8 cellular contexts compared by ENCODE assay signal in the genomic region with DNA sequence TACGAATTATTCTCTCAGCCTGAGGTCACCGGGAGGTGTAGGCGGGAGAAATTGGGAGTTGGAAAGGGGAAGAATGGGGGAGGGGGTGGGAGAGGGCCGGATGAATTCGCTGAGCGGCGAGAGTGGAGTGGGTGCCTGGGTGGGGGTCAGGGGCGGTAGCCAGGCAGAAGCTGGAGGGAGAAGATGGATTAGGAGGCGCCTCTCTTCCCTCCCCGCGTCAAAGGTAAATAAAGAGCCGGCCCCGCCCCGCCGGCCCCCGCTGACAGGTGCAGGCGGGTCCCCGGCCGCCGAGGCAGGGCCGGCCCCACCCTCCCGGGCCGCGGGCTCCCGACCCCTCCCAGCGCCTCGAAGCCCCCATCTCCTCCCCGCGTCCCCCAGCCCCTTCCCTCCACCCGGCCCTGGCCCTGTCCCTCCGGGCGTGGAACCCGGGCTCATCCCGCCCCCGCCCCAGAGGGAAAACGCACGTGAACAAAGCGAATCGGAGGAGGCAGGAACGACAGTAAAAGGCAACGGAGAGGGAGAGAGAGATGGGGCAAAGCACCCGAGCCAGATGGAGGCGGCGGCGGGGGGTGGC. TPM values are rescaled to one million over a fixed set of nuclear protein-coding genes. Genes with fewer than 3 reads are reported as not detected.
A peak's percentile ranks its signal among the peaks of the same experiment; 100 is the strongest.
DNase-seq lines count a peak whose midpoint lies in the region; ATAC-seq, FAIRE-seq and TF ChIP-seq lines count a peak whose summit lies in the region.

No MANE protein-coding gene starts in this region.

- H3K79me2 ChIP-seq in SK-N-SH (ENCODE audit: insufficient read depth), result no peaks in the 10 kb centered on the region

- peak; percentile 17 to 19 for ATAC-seq in left cardiac atrium
- no peak for ATAC-seq in GM18873 (IDR thresholded peaks at IDR 0.05; ENCODE audit: low FRiP score, unreplicated experiment)
- no peak for ATAC-seq in HG02571 (IDR thresholded peaks at IDR 0.05; ENCODE audit: unreplicated experiment)
- no peak for ATAC-seq in GM19467 (IDR thresholded peaks at IDR 0.05; ENCODE audit: unreplicated experiment)

- peak overlapping the region; percentile 94 for H3K4me2 ChIP-seq in SK-N-SH

- intact Hi-C loops in left cardiac atrium (cut with DNase I), result loop anchor here in 1 of 2 donors (5.0 kb wide), 1 partner anchor 49 kb away; no protein-coding TSS in a partner anchor

- no peaks in the 10 kb centered on the region for H3K4me1 ChIP-seq in HEK293 (ENCODE audit: control insufficient read depth, insufficient read depth, low read length)
- H3K4me1 ChIP-seq in SK-N-SH (ENCODE audit: control insufficient read depth in 1 of 2, insufficient read depth in 2 of 2, low read depth in 1 of 2, low read length in 1 of 2), result peaks cover 0 to 8% of the 10 kb centered on the region in 2 experiments; a peak in 1 of 4 replicates
- H3K4me1 ChIP-seq in small intestine (ENCODE audit: control insufficient read depth in 2 of 2, insufficient read depth in 1 of 2, low read depth in 1 of 2, low read length in 1 of 2), result peaks cover 2 to 5% of the 10 kb centered on the region in 2 donors

- H3K9me3 ChIP-seq in HEK293 (ENCODE audit: control insufficient read depth, insufficient read depth, low read depth, low read length) (no peaks in the 10 kb centered on the region), SK-N-SH (no peaks in the 10 kb centered on the region), small intestine (ENCODE audit: control insufficient read depth, low read depth) (no peaks in the 10 kb centered on the region)

- DNase-seq in SK-N-SH (no peak), left cardiac atrium (no peak), small intestine (no peak), OCI-M2 (lab: John Stamatoyannopoulos, UW; ENCODE audit: unreplicated experiment) (no peak)

- no peaks in the 10 kb centered on the region for H3K9me2 ChIP-seq in SK-N-SH

- no peaks in the 10 kb centered on the region for H4K20me1 ChIP-seq in SK-N-SH (ENCODE audit: insufficient read depth)

- no peak for FAIRE-seq in small intestine (lab: Jason Lieb, UNC)

- no peak for TF ChIP-seq RAD21 in SK-N-SH (IDR thresholded peaks at IDR 0.05; ENCODE audit: low read length)

- TF ChIP-seq CTCF in HEK293 (tag by site-specific recombination; IDR thresholded peaks at IDR 0.05) (no peak), SK-N-SH (IDR thresholded peaks at IDR 0.05) (no peak)

- H2AFZ ChIP-seq in SK-N-SH (ENCODE audit: low read depth), result peak overlapping the region; percentile 86; the same call in 1 of the 2 replicates

- no peaks in the 10 kb centered on the region for H3K27me3 ChIP-seq in SK-N-SH (ENCODE audit: insufficient read depth)
- H3K27me3 ChIP-seq in small intestine (ENCODE audit: control insufficient read depth in 2 of 2, insufficient read depth in 2 of 2, low read length in 2 of 2), result peaks cover 4 to 11% of the 10 kb centered on the region in 2 donors

- 3% methylated on average over 23 of the region's 45 CpGs for WGBS in SK-N-SH (ENCODE audit: low lambda C conversion rate)
- WGBS in small intestine, 3 donors, result 3 to 5% (median 5%) methylated on average over 28 to 45 of the region's 45 CpGs

- POLR2A ChIA-PET in HEK293 (lab: Yijun Ruan, JAX) (interaction anchor here (0.6 kb wide), 1 partner anchor 56 kb away, joined by 3 read pairs; no protein-coding TSS in a partner anchor), SK-N-SH (lab: Yijun Ruan, JAX) (no interaction called here)

- CTCF ChIA-PET in HEK293 (lab: Yijun Ruan, JAX), result no interaction called here
- CTCF ChIA-PET in SK-N-SH (lab: Yijun Ruan, JAX), result no interaction called here

- H3K4me3 ChIP-seq in HEK293 (ENCODE audit: low read depth, low read length), result peak overlapping the region; percentile 57
- H3K4me3 ChIP-seq in SK-N-SH (ENCODE audit: low read depth in 2 of 2, low read length in 1 of 2), result peak overlapping the region; percentile 73 to 82
- H3K4me3 ChIP-seq in small intestine (ENCODE audit: low read depth in 1 of 2, low read length in 2 of 2), result peak overlapping the region; percentile 31 to 64

- H3K36me3 ChIP-seq in HEK293 (ENCODE audit: control insufficient read depth in 2 of 2, insufficient read depth in 1 of 2, low read length in 2 of 2) (peaks cover 0 to 15% of the 10 kb centered on the region in 2 experiments; a peak in 1 of 3 replicates), SK-N-SH (replicated peaks in 1 of 2; ENCODE audit: control insufficient read depth in 1 of 2, insufficient read depth in 2 of 2, low read length in 1 of 2) (peaks cover 0 to 19% of the 10 kb centered on the region in 2 experiments), small intestine (ENCODE audit: control insufficient read depth in 2 of 2, insufficient read depth in 2 of 2, low read length in 2 of 2) (no peaks in the 10 kb centered on the region)

- H3K27ac ChIP-seq in HEK293 (ENCODE audit: extremely low read depth, low read depth, low read length) (no peak overlapping the region), SK-N-SH (ENCODE audit: low read depth in 2 of 2, low read length in 1 of 2) (no peak overlapping the region), small intestine (ENCODE audit: low read depth in 1 of 2, low read length in 1 of 2) (no peak overlapping the region)

- peak overlapping the region; percentile 57; the same call in 1 of the 2 replicates for H3K9ac ChIP-seq in SK-N-SH

- TF ChIP-seq EP300 in SK-N-SH (IDR thresholded peaks at IDR 0.05; ENCODE audit: borderline replicate concordance in 1 of 2, low read depth in 1 of 2, low read length in 1 of 2), result no peak

- H3F3A ChIP-seq in SK-N-SH (replicated peaks; ENCODE audit: insufficient read depth), result peaks cover 9% of the 10 kb centered on the region

TF ChIP-seq in HEK293, 187 proteins besides CTCF, POLR2A, EP300 and RAD21 (continues in another document):
- no peak for TF ChIP-seq ZNF830 (tag by site-specific recombination; IDR thresholded peaks at IDR 0.05; ENCODE audit: low read depth)

TF ChIP-seq in SK-N-SH, 30 proteins besides CTCF, POLR2A, EP300 and RAD21:
- TF ChIP-seq, protein P1, sequence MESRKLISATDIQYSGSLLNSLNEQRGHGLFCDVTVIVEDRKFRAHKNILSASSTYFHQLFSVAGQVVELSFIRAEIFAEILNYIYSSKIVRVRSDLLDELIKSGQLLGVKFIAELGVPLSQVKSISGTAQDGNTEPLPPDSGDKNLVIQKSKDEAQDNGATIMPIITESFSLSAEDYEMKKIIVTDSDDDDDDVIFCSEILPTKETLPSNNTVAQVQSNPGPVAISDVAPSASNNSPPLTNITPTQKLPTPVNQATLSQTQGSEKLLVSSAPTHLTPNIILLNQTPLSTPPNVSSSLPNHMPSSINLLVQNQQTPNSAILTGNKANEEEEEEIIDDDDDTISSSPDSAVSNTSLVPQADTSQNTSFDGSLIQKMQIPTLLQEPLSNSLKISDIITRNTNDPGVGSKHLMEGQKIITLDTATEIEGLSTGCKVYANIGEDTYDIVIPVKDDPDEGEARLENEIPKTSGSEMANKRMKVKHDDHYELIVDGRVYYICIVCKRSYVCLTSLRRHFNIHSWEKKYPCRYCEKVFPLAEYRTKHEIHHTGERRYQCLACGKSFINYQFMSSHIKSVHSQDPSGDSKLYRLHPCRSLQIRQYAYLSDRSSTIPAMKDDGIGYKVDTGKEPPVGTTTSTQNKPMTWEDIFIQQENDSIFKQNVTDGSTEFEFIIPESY (IDR thresholded peaks at IDR 0.05; ENCODE audit: borderline replicate concordance, low read depth), result no peak
- TF ChIP-seq, protein P2, sequence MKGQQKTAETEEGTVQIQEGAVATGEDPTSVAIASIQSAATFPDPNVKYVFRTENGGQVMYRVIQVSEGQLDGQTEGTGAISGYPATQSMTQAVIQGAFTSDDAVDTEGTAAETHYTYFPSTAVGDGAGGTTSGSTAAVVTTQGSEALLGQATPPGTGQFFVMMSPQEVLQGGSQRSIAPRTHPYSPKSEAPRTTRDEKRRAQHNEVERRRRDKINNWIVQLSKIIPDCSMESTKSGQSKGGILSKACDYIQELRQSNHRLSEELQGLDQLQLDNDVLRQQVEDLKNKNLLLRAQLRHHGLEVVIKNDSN (IDR thresholded peaks at IDR 0.05; ENCODE audit: borderline replicate concordance, low read depth), result no peak

RNA-seq across cellular contexts. Expression of a gene that starts 0.9 kb away (rescaled TPM):
- polyA plus RNA-seq in SK-N-SH (2012; rRNA removed) (43.6 and 50.1 TPM in 2 replicates), small intestine (1 to 10 TPM in 1 of 3 donors, under 1 TPM in 1, not detected in 1; 0.54 to 3.3 TPM)
- polyA plus RNA-seq in SK-N-SH (2012; cell fraction: cytosol; rRNA removed), result 22.3 and 35.7 TPM in 2 replicates
- polyA plus RNA-seq in SK-N-SH (2012; cell fraction: nucleus; rRNA removed), result 47.8 and 56.9 TPM in 2 replicates
- under 1 TPM; 0.29 to 0.97 TPM for total RNA-seq in left cardiac atrium

RNA-seq across cellular contexts. Expression of a gene that starts 19.5 kb away (rescaled TPM):
- polyA plus RNA-seq in SK-N-SH (2012; rRNA removed) (124 and 271 TPM in 2 replicates), small intestine (10 to 100 TPM; 50.3 to 73.2 (median 50.8) TPM)
- polyA plus RNA-seq in SK-N-SH (2012; cell fraction: cytosol; rRNA removed), result 159 and 266 TPM in 2 replicates
- 593 and 733 TPM in 2 replicates for polyA plus RNA-seq in SK-N-SH (2012; cell fraction: nucleus; rRNA removed)
- total RNA-seq in left cardiac atrium, result 100 to 1,000 TPM in 1 of 2 donors, 10 to 100 TPM in 1; 79.1 to 156 TPM

RNA-seq across cellular contexts. Expression of a gene that starts 45.7 kb away (rescaled TPM):
- 0.10 and 0.12 TPM in 2 replicates for polyA plus RNA-seq in SK-N-SH (2012; rRNA removed)
- polyA plus RNA-seq in SK-N-SH (2012; cell fraction: cytosol; rRNA removed), result 0.06 and 0.12 TPM in 2 replicates
- 0.07 and 0.08 TPM in 2 replicates for polyA plus RNA-seq in SK-N-SH (2012; cell fraction: nucleus; rRNA removed)
- total RNA-seq in left cardiac atrium, result not detected
- under 1 TPM in 1 of 3 donors, not detected in 2; 0.19 TPM for polyA plus RNA-seq in small intestine

RNA-seq across cellular contexts. Expression of a gene that starts 47.0 kb away (rescaled TPM):
- 0.26 and 0.49 TPM in 2 replicates for polyA plus RNA-seq in SK-N-SH (2012; rRNA removed)
- polyA plus RNA-seq in SK-N-SH (2012; cell fraction: cytosol; rRNA removed), result 0.19 and 0.28 TPM in 2 replicates
- 0.64 and 1.0 TPM in 2 replicates for polyA plus RNA-seq in SK-N-SH (2012; cell fraction: nucleus; rRNA removed)
- under 1 TPM; 0.16 to 0.71 TPM for total RNA-seq in left cardiac atrium
- polyA plus RNA-seq in small intestine, result 10 to 100 TPM; 14.6 to 42.3 (median 19.6) TPM

Comparison
In these comparisons a context has a peak if more than half of its experiments do, and no peak if none do; other contexts are left out.
1. ATAC-seq: peak in left cardiac atrium (2 of 2); none in GM18873 (single experiment), HG02571 (single experiment) and GM19467 (single experiment).
2. RNA of a gene that starts 0.9 kb away (polyA plus RNA-seq): 22.3 to 56.9 TPM in SK-N-SH; 0.54 to 3.3 TPM in small intestine; every median in the first group is over 4 times any median in the second.
3. Peak in every context shown above with its lines, with median percentiles within 50 percentile points of each other: H3K4me3 ChIP-seq.